13 cellular contexts compared by ENCODE assay signal in the genomic region with DNA sequence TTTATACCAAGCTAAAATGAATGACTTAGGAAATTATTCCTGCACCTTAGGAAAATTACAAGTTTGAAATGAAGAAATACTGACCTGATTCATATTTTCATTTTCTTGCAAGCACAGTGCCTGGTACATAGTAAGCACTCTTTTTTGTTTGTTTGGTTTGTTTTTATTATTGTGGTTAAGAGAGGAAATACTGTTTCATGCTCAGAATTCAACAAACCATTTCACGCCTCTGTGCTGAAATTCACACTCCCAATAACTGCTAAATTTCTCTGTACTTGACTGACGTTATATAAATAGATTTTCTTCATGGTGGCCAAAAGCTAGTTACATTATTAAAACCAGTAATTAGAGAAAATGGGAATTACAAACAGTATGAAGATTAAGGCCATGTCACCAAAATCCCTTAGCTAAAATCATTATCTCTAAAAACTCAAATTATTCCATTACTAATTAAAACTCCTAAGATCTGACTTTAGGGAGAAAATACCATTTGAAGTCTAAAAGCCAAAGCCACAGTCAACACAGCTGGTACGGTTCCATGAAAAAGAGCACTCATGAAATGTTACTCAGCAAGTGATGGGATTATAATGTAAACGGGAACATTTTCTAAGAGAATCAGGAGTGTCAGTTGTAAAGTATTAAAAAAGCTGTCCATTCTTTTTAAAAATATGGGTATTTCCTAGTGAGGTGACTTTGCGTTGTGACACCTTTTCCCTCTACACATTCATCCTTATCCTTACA.
DNase-seq lines count a peak whose midpoint lies in the region; ATAC-seq and TF ChIP-seq lines count a peak whose summit lies in the region.
"Had no signal": no experiment of that assay in that cellular context is flagged by ENCODE, and none has a peak within 500 bp of the region (broad histone marks: within the 10 kb centered on the region; RNA-seq: fewer than 3 reads in every experiment).

No MANE protein-coding gene starts in this region.

- no peak overlapping the region; the same call in 1 of the 2 replicates for H4K5ac ChIP-seq in IMR-90 (ENCODE audit: low read depth, low read length)

- peak overlapping the region; percentile 0; the same call in 1 of the 2 replicates for H3K4ac ChIP-seq in IMR-90 (ENCODE audit: low read depth, low read length)

- no peak overlapping the region for H3K9ac ChIP-seq in IMR-90 (ENCODE audit: low read depth, low read length)

- no peak for TF ChIP-seq CTCF in IMR-90 (conservative IDR thresholded peaks at IDR 0.05; ENCODE audit: low read depth, low read length)
- TF ChIP-seq CTCF in right lobe of liver (IDR thresholded peaks at IDR 0.05), result no peak

- H3K27ac Mint-ChIP-seq in activated T-cell treated with anti-CD3 and anti-CD28 coated beads, Interleukin-2, amount 50 U/mL, for 72 hours, result peak overlapping the region; percentile 73
- H3K27ac Mint-ChIP-seq: activated naive CD8-positive, alpha-beta T cell had no signal

- in situ Hi-C loops in IMR-90 (cut with MboI; ENCODE audit: low sequenced_read_pairs), result no loop called here

- no peak overlapping the region; the same call in 2 of the 3 replicates for H2BK15ac ChIP-seq in IMR-90 (ENCODE audit: low read depth, low read length)

- H3K9me3 Mint-ChIP-seq in activated T-cell treated with anti-CD3 and anti-CD28 coated beads, Interleukin-2, amount 50 U/mL, for 72 hours, result peaks cover 0 to 2% of the 10 kb centered on the region in 2 donors

- peaks cover 2% of the 10 kb centered on the region; the same call in 1 of the 2 replicates for H3K9me1 ChIP-seq in IMR-90 (ENCODE audit: insufficient read depth, low read length)

- DNase-seq in activated T-cell treated with anti-CD3 and anti-CD28 coated beads, Interleukin-2, amount 50 U/mL, for 72 hours, result no peak
- DNase-seq in activated T-cell treated with anti-CD3 and anti-CD28 coated beads, Interleukin-2, amount 50 U/mL, for 48 hours, result no peak
- DNase-seq in IMR-90, result peak; percentile 48
- DNase-seq in midbrain (lab: John Stamatoyannopoulos, UW), result no peak
- no peak for DNase-seq in DMS 273 (lab: John Stamatoyannopoulos, UW; ENCODE audit: unreplicated experiment)
- no peak for DNase-seq in right lobe of liver
- no peak for DNase-seq in NCI-H1105 treated with DMSO at 0.1 percent for 48 hours (lab: John Stamatoyannopoulos, UW)
- DNase-seq: cortex of kidney, Peyer's patch, right cardiac atrium had no signal

- intact Hi-C loops in IMR-90 (cut with micrococcal nuclease) (no loop called here), right lobe of liver (cut with DNase I) (no loop called here)

- no peaks in the 10 kb centered on the region for H3K27me3 Mint-ChIP-seq in activated T-cell treated with anti-CD3 and anti-CD28 coated beads, Interleukin-2, amount 50 U/mL, for 72 hours (ENCODE audit: low read depth)
- H3K27me3 Mint-ChIP-seq: activated naive CD8-positive, alpha-beta T cell had no signal

- no peak overlapping the region for H3K4me3 ChIP-seq in IMR-90 (ENCODE audit: insufficient read depth, low read depth, low read length)
- H3K4me3 ChIP-seq in right lobe of liver, result no peak overlapping the region
- H3K4me3 ChIP-seq: K562, Peyer's patch had no signal

- H3K4me3 Mint-ChIP-seq in activated T-cell treated with anti-CD3 and anti-CD28 coated beads, Interleukin-2, amount 50 U/mL, for 72 hours, result peak overlapping the region in 1 of 2 donors; percentile 0
- H3K4me3 Mint-ChIP-seq: activated naive CD8-positive, alpha-beta T cell had no signal

- H3K4me1 ChIP-seq in IMR-90 (ENCODE audit: control insufficient read depth, insufficient read depth, low read length) (peaks cover 4% of the 10 kb centered on the region), right lobe of liver (no peaks in the 10 kb centered on the region)
- H3K4me1 ChIP-seq: Peyer's patch had no signal

- H3K9me3 ChIP-seq in IMR-90 (ENCODE audit: control insufficient read depth, insufficient read depth, low read length), result peaks cover 5% of the 10 kb centered on the region; the same call in 1 of the 2 replicates
- H3K9me3 ChIP-seq in right lobe of liver, result no peaks in the 10 kb centered on the region
- H3K9me3 ChIP-seq: Peyer's patch had no signal

- WGBS in IMR-90 (ENCODE audit: extremely low coverage in 2 of 2, insufficient read length in 1 of 2), 2 experiments, result no CpG with 5 or more reads among the region's 5 CpGs
- 41% methylated on average over 5 of the region's 5 CpGs for WGBS in right lobe of liver (ENCODE audit: insufficient coverage, low coverage, low lambda C conversion rate, missing lambda C conversion rate)

- H2BK5ac ChIP-seq in IMR-90 (ENCODE audit: low read depth, low read length, poor library complexity, severe bottlenecking), result peak overlapping the region; percentile 94

- no peak overlapping the region for H3K4me2 ChIP-seq in IMR-90 (ENCODE audit: low read depth, low read length)

- H3K79me1 ChIP-seq in IMR-90 (ENCODE audit: low read depth in 1 of 2, low read length in 2 of 2), result no peaks in the 10 kb centered on the region

- H2AK9ac ChIP-seq in IMR-90 (replicated peaks; ENCODE audit: low read depth, low read length, poor library complexity), result no peak overlapping the region

- H3K36me3 Mint-ChIP-seq in activated T-cell treated with anti-CD3 and anti-CD28 coated beads, Interleukin-2, amount 50 U/mL, for 72 hours (ENCODE audit: insufficient read depth in 2 of 2), result no peaks in the 10 kb centered on the region
- H3K36me3 Mint-ChIP-seq: activated naive CD8-positive, alpha-beta T cell had no signal

- H4K20me1 ChIP-seq in IMR-90 (ENCODE audit: insufficient read depth, low read length), result no peaks in the 10 kb centered on the region

- CTCF ChIA-PET in IMR-90 (lab: Yijun Ruan, JAX), result interaction anchor here (0.8 kb wide), 1 partner anchor 276 kb away, joined by 3 read pairs; no protein-coding TSS in a partner anchor

- peak overlapping the region; percentile 85; the same call in 1 of the 2 replicates for H2BK20ac ChIP-seq in IMR-90 (ENCODE audit: low read depth, low read length)

- H3K4me1 Mint-ChIP-seq in activated T-cell treated with anti-CD3 and anti-CD28 coated beads, Interleukin-2, amount 50 U/mL, for 72 hours (ENCODE audit: low read depth), result no peaks in the 10 kb centered on the region

- no peak overlapping the region for H3K56ac ChIP-seq in IMR-90 (ENCODE audit: extremely low read depth, insufficient read depth, low read length)

- no peak overlapping the region for H3K23ac ChIP-seq in IMR-90 (ENCODE audit: low read depth, low read length)

- POLR2A ChIA-PET in IMR-90 (lab: Charles Lee; ENCODE audit: unreplicated experiment), result no interaction called here

- H2AK5ac ChIP-seq in IMR-90 (ENCODE audit: low read depth, low read length), result no peak overlapping the region

- no peaks in the 10 kb centered on the region for H3K36me3 ChIP-seq in IMR-90 (ENCODE audit: control insufficient read depth, insufficient read depth, low read length)
- H3K36me3 ChIP-seq in right lobe of liver, result no peaks in the 10 kb centered on the region
- H3K36me3 ChIP-seq: Peyer's patch had no signal

- ATAC-seq in activated T-cell treated with anti-CD3 and anti-CD28 coated beads, Interleukin-2, amount 50 U/mL, for 72 hours (replicated peaks in 1 of 2), result no peak
- ATAC-seq in HG02610 (IDR thresholded peaks at IDR 0.05; ENCODE audit: unreplicated experiment) (peak; percentile 47), IMR-90 (ENCODE audit: low read depth) (no peak), right lobe of liver (no peak)
- ATAC-seq: K562, right cardiac atrium had no signal

- H2AFZ ChIP-seq in IMR-90 (replicated peaks; ENCODE audit: low read length, poor library complexity), result no peak overlapping the region

- H3K14ac ChIP-seq in IMR-90 (replicated peaks; ENCODE audit: low read depth, low read length), result no peak overlapping the region; the same call in 1 of the 2 replicates

- TF ChIP-seq RAD21 in IMR-90 (IDR thresholded peaks at IDR 0.05; ENCODE audit: low read length), result no peak

- H3K27me3 ChIP-seq in IMR-90 (ENCODE audit: control insufficient read depth, insufficient read depth, low read length), result no peaks in the 10 kb centered on the region
- H3K27me3 ChIP-seq in right lobe of liver, result no peaks in the 10 kb centered on the region
- H3K27me3 ChIP-seq: Peyer's patch had no signal

- no peak overlapping the region for H3K27ac ChIP-seq in IMR-90 (ENCODE audit: insufficient read depth, low read length)
- H3K27ac ChIP-seq in right lobe of liver, result no peak overlapping the region
- H3K27ac ChIP-seq: Peyer's patch had no signal

- peak overlapping the region in 1 of 2 experiments; percentile 52; a peak in 1 of 4 replicates for H4K8ac ChIP-seq in IMR-90 (ENCODE audit: low read depth in 2 of 2, low read length in 2 of 2)

- dilution Hi-C loops in IMR-90 (cut with HindIII; ENCODE audit: low sequenced_read_pairs, unreplicated experiment), result no loop called here

- peak overlapping the region; percentile 25; the same call in 1 of the 2 replicates for H2BK120ac ChIP-seq in IMR-90 (ENCODE audit: low read depth, low read length)

- TF ChIP-seq POLR2A in IMR-90 (IDR thresholded peaks at IDR 0.05; ENCODE audit: low read depth, low read length) (no peak), right lobe of liver (IDR thresholded peaks at IDR 0.05) (no peak)

- peak overlapping the region; percentile 78; the same call in 1 of the 2 replicates for H3K18ac ChIP-seq in IMR-90 (ENCODE audit: low read depth, low read length)

- no TSS peak for BruUV-seq in IMR-90 (replicated peaks; lab: Mats Ljungman, UMichigan)

- H4K91ac ChIP-seq in IMR-90 (ENCODE audit: insufficient read depth, low read depth, low read length), result no peak overlapping the region

TF ChIP-seq in IMR-90, 13 proteins besides CTCF, POLR2A, EP300 and RAD21:
- TF ChIP-seq CHD1 (IDR thresholded peaks at IDR 0.05; ENCODE audit: low read depth, low read length), result no peak
- no peak for TF ChIP-seq SMC3 (IDR thresholded peaks at IDR 0.05; ENCODE audit: low read depth, low read length)
